In the genomic region with DNA sequence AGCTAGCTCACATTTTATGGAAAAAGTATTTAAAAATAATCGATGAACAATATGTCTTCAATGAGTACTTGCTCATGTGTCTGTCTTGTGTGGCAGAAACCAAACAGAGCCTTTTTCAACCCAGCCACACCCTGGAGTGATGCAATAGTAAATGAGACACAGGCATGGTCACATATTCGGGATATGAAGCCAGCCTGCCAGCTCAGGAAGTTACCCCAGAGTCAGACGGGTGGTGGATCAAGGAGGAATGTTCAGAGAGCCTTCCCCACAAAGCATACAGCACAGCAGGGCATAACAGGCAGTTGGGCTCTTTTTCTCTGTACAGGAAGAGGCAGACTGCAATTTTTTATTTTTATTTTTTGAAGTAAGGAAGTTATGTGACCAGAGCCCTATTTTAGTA, we compare ENCODE assay signal across 1 cellular context.
TF ChIP-seq lines count a peak whose summit lies in the region.

No MANE protein-coding gene starts in this region.

TF ChIP-seq in HCT116, 20 proteins besides CTCF, POLR2A, EP300 and RAD21 (continued from another document):
- TF ChIP-seq, protein P1, sequence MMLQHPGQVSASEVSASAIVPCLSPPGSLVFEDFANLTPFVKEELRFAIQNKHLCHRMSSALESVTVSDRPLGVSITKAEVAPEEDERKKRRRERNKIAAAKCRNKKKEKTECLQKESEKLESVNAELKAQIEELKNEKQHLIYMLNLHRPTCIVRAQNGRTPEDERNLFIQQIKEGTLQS (IDR thresholded peaks at IDR 0.05), result peak; percentile 79
- TF ChIP-seq TCF7L2 (IDR thresholded peaks at IDR 0.05; ENCODE audit: borderline replicate concordance, extremely low read depth, insufficient read depth, insufficient read length) (no peak), ELF1 (IDR thresholded peaks at IDR 0.05; ENCODE audit: borderline replicate concordance, low read depth) (no peak), EZH2 (IDR thresholded peaks at IDR 0.05) (no peak), POLR2AphosphoS5 (IDR thresholded peaks at IDR 0.05; ENCODE audit: low read depth, low read length) (peak; percentile 39; the same call in 1 of the 2 replicates), FOSL1 (IDR thresholded peaks at IDR 0.05; ENCODE audit: low read depth) (no peak), CEBPB (IDR thresholded peaks at IDR 0.05; ENCODE audit: low read depth) (peak; percentile 95), ZNF274 (IDR thresholded peaks at IDR 0.05; ENCODE audit: low read depth, low read length) (no peak), ZFX (IDR thresholded peaks at IDR 0.05) (no peak)
- TF ChIP-seq, protein P2, sequence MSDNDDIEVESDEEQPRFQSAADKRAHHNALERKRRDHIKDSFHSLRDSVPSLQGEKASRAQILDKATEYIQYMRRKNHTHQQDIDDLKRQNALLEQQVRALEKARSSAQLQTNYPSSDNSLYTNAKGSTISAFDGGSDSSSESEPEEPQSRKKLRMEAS (IDR thresholded peaks at IDR 0.05), result peak; percentile 81
- TF ChIP-seq, protein P3, sequence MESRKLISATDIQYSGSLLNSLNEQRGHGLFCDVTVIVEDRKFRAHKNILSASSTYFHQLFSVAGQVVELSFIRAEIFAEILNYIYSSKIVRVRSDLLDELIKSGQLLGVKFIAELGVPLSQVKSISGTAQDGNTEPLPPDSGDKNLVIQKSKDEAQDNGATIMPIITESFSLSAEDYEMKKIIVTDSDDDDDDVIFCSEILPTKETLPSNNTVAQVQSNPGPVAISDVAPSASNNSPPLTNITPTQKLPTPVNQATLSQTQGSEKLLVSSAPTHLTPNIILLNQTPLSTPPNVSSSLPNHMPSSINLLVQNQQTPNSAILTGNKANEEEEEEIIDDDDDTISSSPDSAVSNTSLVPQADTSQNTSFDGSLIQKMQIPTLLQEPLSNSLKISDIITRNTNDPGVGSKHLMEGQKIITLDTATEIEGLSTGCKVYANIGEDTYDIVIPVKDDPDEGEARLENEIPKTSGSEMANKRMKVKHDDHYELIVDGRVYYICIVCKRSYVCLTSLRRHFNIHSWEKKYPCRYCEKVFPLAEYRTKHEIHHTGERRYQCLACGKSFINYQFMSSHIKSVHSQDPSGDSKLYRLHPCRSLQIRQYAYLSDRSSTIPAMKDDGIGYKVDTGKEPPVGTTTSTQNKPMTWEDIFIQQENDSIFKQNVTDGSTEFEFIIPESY (IDR thresholded peaks at IDR 0.05; ENCODE audit: extremely low read depth, insufficient replicate concordance, low read length), result no peak
